15 cellular contexts compared by ENCODE assay signal in the genomic region with DNA sequence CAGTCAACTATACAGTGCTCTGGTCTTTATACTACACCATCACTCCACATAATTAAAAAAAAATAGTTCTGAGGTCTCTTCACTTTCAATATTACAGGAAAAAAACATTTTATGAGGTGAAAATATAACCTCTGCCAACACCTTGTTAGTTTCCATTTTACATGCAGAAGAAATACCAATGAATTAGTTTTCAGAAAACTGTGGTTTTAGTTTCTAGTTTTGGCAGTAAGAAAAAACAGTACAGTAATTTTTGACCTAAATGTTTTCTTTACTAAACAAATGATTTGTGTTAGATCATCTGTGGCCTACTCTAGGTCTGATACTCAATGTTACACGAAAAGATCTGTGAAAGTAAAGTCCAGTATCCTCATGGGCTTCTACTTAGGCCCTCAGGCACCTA. TPM values are rescaled to one million over a fixed set of nuclear protein-coding genes. Genes with fewer than 3 reads are reported as not detected.
A peak's percentile ranks its signal among the peaks of the same experiment; 100 is the strongest.
DNase-seq lines count a peak whose midpoint lies in the region; ATAC-seq and TF ChIP-seq lines count a peak whose summit lies in the region.
"Had no signal": no experiment of that assay in that cellular context is flagged by ENCODE, and none has a peak within 500 bp of the region (broad histone marks: within the 10 kb centered on the region; RNA-seq: fewer than 3 reads in every experiment).

No MANE protein-coding gene starts in this region.

- H3K27me3 ChIP-seq in SK-N-SH (ENCODE audit: insufficient read depth), result no peaks in the 10 kb centered on the region
- H3K27me3 ChIP-seq: ascending aorta, pancreas had no signal

- H3K9me2 ChIP-seq in SK-N-SH, result no peaks in the 10 kb centered on the region

- CTCF ChIA-PET in SK-N-SH (lab: Yijun Ruan, JAX), result no interaction called here

- H3K36me3 ChIP-seq in SK-N-SH (replicated peaks in 1 of 2; ENCODE audit: control insufficient read depth in 1 of 2, insufficient read depth in 2 of 2, low read length in 1 of 2), result no peaks in the 10 kb centered on the region
- H3K36me3 ChIP-seq: ascending aorta, pancreas had no signal

- 0 out of 2 replicates have a peak overlapping the region, but pooled peaks have one; percentile 33 for H3K4me2 ChIP-seq in SK-N-SH

- H3K9me3 ChIP-seq in SK-N-SH, result 0 out of 2 replicates have a peak, but pooled peaks cover 3% of the 10 kb centered on the region
- H3K9me3 ChIP-seq: ascending aorta, pancreas had no signal

- peak; percentile 90 for ATAC-seq in GM18909 (IDR thresholded peaks at IDR 0.05; ENCODE audit: poor library complexity, unreplicated experiment)
- ATAC-seq in GM21515 (IDR thresholded peaks at IDR 0.05; ENCODE audit: unreplicated experiment), result peak; percentile 87
- ATAC-seq in HG03039 (IDR thresholded peaks at IDR 0.05; ENCODE audit: unreplicated experiment), result peak; percentile 80
- ATAC-seq: pancreas had no signal

- no peaks in the 10 kb centered on the region for H4K20me1 ChIP-seq in SK-N-SH (ENCODE audit: insufficient read depth)

- H3K4me1 ChIP-seq in SK-N-SH (ENCODE audit: control insufficient read depth in 1 of 2, insufficient read depth in 2 of 2, low read depth in 1 of 2, low read length in 1 of 2), result 0 out of 4 replicates have a peak, but pooled peaks cover 0 to 8% of the 10 kb centered on the region in 2 experiments
- H3K4me1 ChIP-seq: ascending aorta, pancreas had no signal

- H3K9ac ChIP-seq in SK-N-SH, result no peak overlapping the region

- POLR2A ChIA-PET in SK-N-SH (lab: Yijun Ruan, JAX), result no interaction called here

- TF ChIP-seq EP300 in SK-N-SH (IDR thresholded peaks at IDR 0.05; ENCODE audit: borderline replicate concordance in 1 of 2, low read depth in 1 of 2, low read length in 1 of 2), result no peak

- intact Hi-C loops in posterior vena cava (cut with DNase I), result no loop called here

- H2AFZ ChIP-seq in SK-N-SH (ENCODE audit: low read depth), result peak overlapping the region; percentile 43

- WGBS in SK-N-SH (ENCODE audit: low lambda C conversion rate), result 0% methylated on average over 1 of the region's 1 CpG

- no peak for TF ChIP-seq RAD21 in SK-N-SH (IDR thresholded peaks at IDR 0.05; ENCODE audit: low read length)

- H3K27ac ChIP-seq in SK-N-SH (ENCODE audit: low read depth in 2 of 2, low read length in 1 of 2), result peak overlapping the region; percentile 43 to 58; a peak in 2 of 4 replicates
- H3K27ac ChIP-seq: ascending aorta, pancreas had no signal

- TF ChIP-seq CTCF in SK-N-SH (IDR thresholded peaks at IDR 0.05), result no peak

- no peak for DNase-seq in SK-N-SH
- DNase-seq in AG08396 (ENCODE audit: low spot score), result no peak
- DNase-seq in posterior vena cava (ENCODE audit: low spot score), result no peak
- DNase-seq in COLO668 (lab: John Stamatoyannopoulos, UW; ENCODE audit: unreplicated experiment), result no peak
- no peak for DNase-seq in activated CD4-positive, CD25-positive, alpha-beta regulatory T cell treated with anti-CD3 and anti-CD28 coated beads, Interleukin-2, amount 50 U/mL, for 72 hours
- DNase-seq: COR-L47; effector CD8-positive, alpha-beta T cell; NCI-H510A; pancreas; SHP77 had no signal

- peaks cover 8% of the 10 kb centered on the region for H3F3A ChIP-seq in SK-N-SH (replicated peaks; ENCODE audit: insufficient read depth)

- H3K79me2 ChIP-seq in SK-N-SH (ENCODE audit: insufficient read depth), result no peaks in the 10 kb centered on the region

- H3K4me3 ChIP-seq in SK-N-SH (ENCODE audit: low read depth in 2 of 2, low read length in 1 of 2), result no peak overlapping the region
- H3K4me3 ChIP-seq: ascending aorta, lung, pancreas had no signal

TF ChIP-seq in SK-N-SH, 30 proteins besides CTCF, POLR2A, EP300 and RAD21 (continues in another document):
- TF ChIP-seq RXRA (IDR thresholded peaks at IDR 0.05; ENCODE audit: borderline replicate concordance, low read depth) (no peak), RFX5 (IDR thresholded peaks at IDR 0.05; ENCODE audit: low read length) (no peak), JUND (IDR thresholded peaks at IDR 0.05) (no peak), RCOR1 (IDR thresholded peaks at IDR 0.05; ENCODE audit: low read length) (no peak), SIN3A (IDR thresholded peaks at IDR 0.05; ENCODE audit: borderline replicate concordance, low read depth, low read length) (no peak), TCF12 (IDR thresholded peaks at IDR 0.05) (no peak), MEF2A (IDR thresholded peaks at IDR 0.05; ENCODE audit: borderline replicate concordance, low read depth) (no peak), NFIC (IDR thresholded peaks at IDR 0.05; ENCODE audit: borderline replicate concordance) (no peak), EZH2phosphoT487 (IDR thresholded peaks at IDR 0.05; ENCODE audit: borderline replicate concordance, low read depth) (no peak), CHD2 (IDR thresholded peaks at IDR 0.05; ENCODE audit: low read length, partially characterized antibody) (no peak), NRF1 (IDR thresholded peaks at IDR 0.05; ENCODE audit: low read depth, low read length) (no peak), TEAD4 (IDR thresholded peaks at IDR 0.05; ENCODE audit: borderline replicate concordance, insufficient read depth) (no peak)
- TF ChIP-seq, protein P1, sequence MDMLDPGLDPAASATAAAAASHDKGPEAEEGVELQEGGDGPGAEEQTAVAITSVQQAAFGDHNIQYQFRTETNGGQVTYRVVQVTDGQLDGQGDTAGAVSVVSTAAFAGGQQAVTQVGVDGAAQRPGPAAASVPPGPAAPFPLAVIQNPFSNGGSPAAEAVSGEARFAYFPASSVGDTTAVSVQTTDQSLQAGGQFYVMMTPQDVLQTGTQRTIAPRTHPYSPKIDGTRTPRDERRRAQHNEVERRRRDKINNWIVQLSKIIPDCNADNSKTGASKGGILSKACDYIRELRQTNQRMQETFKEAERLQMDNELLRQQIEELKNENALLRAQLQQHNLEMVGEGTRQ (IDR thresholded peaks at IDR 0.05; ENCODE audit: borderline replicate concordance, low read depth, low read length), result no peak
- TF ChIP-seq, protein P2, sequence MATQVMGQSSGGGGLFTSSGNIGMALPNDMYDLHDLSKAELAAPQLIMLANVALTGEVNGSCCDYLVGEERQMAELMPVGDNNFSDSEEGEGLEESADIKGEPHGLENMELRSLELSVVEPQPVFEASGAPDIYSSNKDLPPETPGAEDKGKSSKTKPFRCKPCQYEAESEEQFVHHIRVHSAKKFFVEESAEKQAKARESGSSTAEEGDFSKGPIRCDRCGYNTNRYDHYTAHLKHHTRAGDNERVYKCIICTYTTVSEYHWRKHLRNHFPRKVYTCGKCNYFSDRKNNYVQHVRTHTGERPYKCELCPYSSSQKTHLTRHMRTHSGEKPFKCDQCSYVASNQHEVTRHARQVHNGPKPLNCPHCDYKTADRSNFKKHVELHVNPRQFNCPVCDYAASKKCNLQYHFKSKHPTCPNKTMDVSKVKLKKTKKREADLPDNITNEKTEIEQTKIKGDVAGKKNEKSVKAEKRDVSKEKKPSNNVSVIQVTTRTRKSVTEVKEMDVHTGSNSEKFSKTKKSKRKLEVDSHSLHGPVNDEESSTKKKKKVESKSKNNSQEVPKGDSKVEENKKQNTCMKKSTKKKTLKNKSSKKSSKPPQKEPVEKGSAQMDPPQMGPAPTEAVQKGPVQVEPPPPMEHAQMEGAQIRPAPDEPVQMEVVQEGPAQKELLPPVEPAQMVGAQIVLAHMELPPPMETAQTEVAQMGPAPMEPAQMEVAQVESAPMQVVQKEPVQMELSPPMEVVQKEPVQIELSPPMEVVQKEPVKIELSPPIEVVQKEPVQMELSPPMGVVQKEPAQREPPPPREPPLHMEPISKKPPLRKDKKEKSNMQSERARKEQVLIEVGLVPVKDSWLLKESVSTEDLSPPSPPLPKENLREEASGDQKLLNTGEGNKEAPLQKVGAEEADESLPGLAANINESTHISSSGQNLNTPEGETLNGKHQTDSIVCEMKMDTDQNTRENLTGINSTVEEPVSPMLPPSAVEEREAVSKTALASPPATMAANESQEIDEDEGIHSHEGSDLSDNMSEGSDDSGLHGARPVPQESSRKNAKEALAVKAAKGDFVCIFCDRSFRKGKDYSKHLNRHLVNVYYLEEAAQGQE (IDR thresholded peaks at IDR 0.05; ENCODE audit: low read depth, low read length), result no peak
- TF ChIP-seq, protein P3, sequence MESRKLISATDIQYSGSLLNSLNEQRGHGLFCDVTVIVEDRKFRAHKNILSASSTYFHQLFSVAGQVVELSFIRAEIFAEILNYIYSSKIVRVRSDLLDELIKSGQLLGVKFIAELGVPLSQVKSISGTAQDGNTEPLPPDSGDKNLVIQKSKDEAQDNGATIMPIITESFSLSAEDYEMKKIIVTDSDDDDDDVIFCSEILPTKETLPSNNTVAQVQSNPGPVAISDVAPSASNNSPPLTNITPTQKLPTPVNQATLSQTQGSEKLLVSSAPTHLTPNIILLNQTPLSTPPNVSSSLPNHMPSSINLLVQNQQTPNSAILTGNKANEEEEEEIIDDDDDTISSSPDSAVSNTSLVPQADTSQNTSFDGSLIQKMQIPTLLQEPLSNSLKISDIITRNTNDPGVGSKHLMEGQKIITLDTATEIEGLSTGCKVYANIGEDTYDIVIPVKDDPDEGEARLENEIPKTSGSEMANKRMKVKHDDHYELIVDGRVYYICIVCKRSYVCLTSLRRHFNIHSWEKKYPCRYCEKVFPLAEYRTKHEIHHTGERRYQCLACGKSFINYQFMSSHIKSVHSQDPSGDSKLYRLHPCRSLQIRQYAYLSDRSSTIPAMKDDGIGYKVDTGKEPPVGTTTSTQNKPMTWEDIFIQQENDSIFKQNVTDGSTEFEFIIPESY (IDR thresholded peaks at IDR 0.05; ENCODE audit: borderline replicate concordance, low read depth), result no peak
- TF ChIP-seq, protein P4, sequence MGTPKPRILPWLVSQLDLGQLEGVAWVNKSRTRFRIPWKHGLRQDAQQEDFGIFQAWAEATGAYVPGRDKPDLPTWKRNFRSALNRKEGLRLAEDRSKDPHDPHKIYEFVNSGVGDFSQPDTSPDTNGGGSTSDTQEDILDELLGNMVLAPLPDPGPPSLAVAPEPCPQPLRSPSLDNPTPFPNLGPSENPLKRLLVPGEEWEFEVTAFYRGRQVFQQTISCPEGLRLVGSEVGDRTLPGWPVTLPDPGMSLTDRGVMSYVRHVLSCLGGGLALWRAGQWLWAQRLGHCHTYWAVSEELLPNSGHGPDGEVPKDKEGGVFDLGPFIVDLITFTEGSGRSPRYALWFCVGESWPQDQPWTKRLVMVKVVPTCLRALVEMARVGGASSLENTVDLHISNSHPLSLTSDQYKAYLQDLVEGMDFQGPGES (IDR thresholded peaks at IDR 0.05; ENCODE audit: low read depth, low read length), result no peak

RNA-seq across cellular contexts. Expression of a gene that starts 10.0 kb away (rescaled TPM):
- 13.7 and 21.5 TPM in 2 replicates for polyA plus RNA-seq in SK-N-SH (2012; rRNA removed)
- polyA plus RNA-seq in SK-N-SH (2012; cell fraction: cytosol; rRNA removed), result 16.3 and 21.8 TPM in 2 replicates
- 16.4 and 44.9 TPM in 2 replicates for polyA plus RNA-seq in SK-N-SH (2012; cell fraction: nucleus; rRNA removed)
- not detected for total RNA-seq in posterior vena cava
- total RNA-seq: ascending aorta had no signal
- polyA plus RNA-seq: pancreas had no signal
